1 cellular context compared by ENCODE assay signal in genomic region chr20:56428881-56429280, GRCh38.
TF ChIP-seq lines count a peak whose summit lies in the region.

No MANE protein-coding gene starts in this region.

TF ChIP-seq in IMR-90, 13 proteins besides CTCF, POLR2A, EP300 and RAD21:
- TF ChIP-seq MAZ (IDR thresholded peaks at IDR 0.05; ENCODE audit: borderline replicate concordance, low read depth, low read length) (no peak), MAFK (IDR thresholded peaks at IDR 0.05; ENCODE audit: low read depth, low read length) (no peak), FOS (IDR thresholded peaks at IDR 0.05; ENCODE audit: low read depth, low read length) (no peak), NFE2L2 (IDR thresholded peaks at IDR 0.05; ENCODE audit: low read depth, low read length) (no peak), BHLHE40 (IDR thresholded peaks at IDR 0.05; ENCODE audit: low read depth, low read length) (no peak), RFX5 (IDR thresholded peaks at IDR 0.05; ENCODE audit: low read depth, low read length) (no peak), SMC3 (IDR thresholded peaks at IDR 0.05; ENCODE audit: low read depth, low read length) (no peak), CEBPB (IDR thresholded peaks at IDR 0.05; ENCODE audit: low read depth, low read length) (no peak)
